ENCODE assay signal across 8 cellular contexts in the genomic region with DNA sequence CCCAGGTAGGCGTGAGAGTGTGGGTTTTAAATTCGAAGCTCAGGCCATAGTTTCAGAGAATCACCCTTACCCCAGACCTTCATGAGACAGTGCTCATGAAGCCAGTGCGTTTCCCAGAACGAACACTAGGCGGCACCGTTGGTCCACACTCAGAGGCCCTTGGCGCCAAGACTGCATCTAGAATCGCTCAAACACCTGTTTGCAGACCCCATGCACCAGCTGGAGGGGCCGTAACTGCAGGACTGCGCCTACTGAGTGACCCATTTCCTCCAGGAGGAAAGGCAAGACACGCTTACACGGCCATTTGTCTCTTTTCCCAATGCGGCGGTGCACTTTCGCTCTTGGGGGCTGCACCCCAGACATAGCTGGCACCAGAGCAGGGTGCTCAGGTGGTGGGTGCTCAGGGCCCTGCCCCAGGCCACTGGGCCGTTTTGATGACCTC. TPM values are rescaled to one million over a fixed set of nuclear protein-coding genes. Genes with fewer than 3 reads are reported as not detected.
DNase-seq lines count a peak whose midpoint lies in the region; ATAC-seq and TF ChIP-seq lines count a peak whose summit lies in the region.

No MANE protein-coding gene starts in this region.

- H3K27me3 ChIP-seq in AG04450 (ENCODE audit: control insufficient read depth, insufficient read depth, low read length) (peaks cover 10% of the 10 kb centered on the region), NT2/D1 (ENCODE audit: insufficient read depth, insufficient read length) (no peaks in the 10 kb centered on the region)

- H3K9me3 Mint-ChIP-seq in activated CD8-positive, alpha-beta memory T cell treated with anti-CD3 and anti-CD28 coated beads, Interleukin-2, amount 10 ng/mL, durations not matched to agents 7 days and 5 days (ENCODE audit: low read depth) = no peaks in the 10 kb centered on the region
- H3K9me3 Mint-ChIP-seq in naive B cell = peaks cover 0 to 2% (median 0%) of the 10 kb centered on the region in 7 donors

- no peak overlapping the region for H3K4me3 Mint-ChIP-seq in activated CD8-positive, alpha-beta memory T cell treated with anti-CD3 and anti-CD28 coated beads, Interleukin-2, amount 10 ng/mL, durations not matched to agents 7 days and 5 days
- no peak overlapping the region for H3K4me3 Mint-ChIP-seq in naive B cell

- H3K9me3 ChIP-seq in AG04450 (ENCODE audit: control insufficient read depth, insufficient read depth, low read length) (no peaks in the 10 kb centered on the region), NT2/D1 (ENCODE audit: insufficient read depth, low read length) (no peaks in the 10 kb centered on the region)

- DNase-seq in AG04450 (ENCODE audit: low read depth, low spot score) (peak; percentile 30), HS-27A (ENCODE audit: low read depth) (peak; percentile 24), NT2/D1 (ENCODE audit: low read depth, low spot score) (peak; percentile 76), epidermal melanocyte (ENCODE audit: insufficient read length, low spot score) (peak; percentile 58), naive B cell (peak; percentile 58)
- peak; percentile 92 for DNase-seq in activated CD8-positive, alpha-beta memory T cell treated with anti-CD3 and anti-CD28 coated beads, Interleukin-2, amount 10 ng/mL, durations not matched to agents 7 days and 5 days
- DNase-seq in stimulated activated CD8-positive, alpha-beta memory T cell treated with anti-CD3 and anti-CD28 coated beads, Interleukin-7, amount 100 ng/mL, for 48 hours (ENCODE audit: extremely low read depth in 1 of 2, low read depth in 1 of 2) = peak; percentile 50 to 64

- no peaks in the 10 kb centered on the region for H3K36me3 ChIP-seq in NT2/D1 (ENCODE audit: insufficient read depth, insufficient read length, low read length)

- peaks cover 8% of the 10 kb centered on the region for H3K4me1 ChIP-seq in NT2/D1 (ENCODE audit: insufficient read depth, insufficient read length)

- H3K27me3 Mint-ChIP-seq in activated CD8-positive, alpha-beta memory T cell treated with anti-CD3 and anti-CD28 coated beads, Interleukin-2, amount 10 ng/mL, durations not matched to agents 7 days and 5 days = no peaks in the 10 kb centered on the region
- H3K27me3 Mint-ChIP-seq in naive B cell = no peaks in the 10 kb centered on the region

- TF ChIP-seq CTCF in AG04450 (IDR thresholded peaks at IDR 0.05; ENCODE audit: low read depth, low read length) = peak; percentile 97

- peak overlapping the region; percentile 91 for H3K27ac Mint-ChIP-seq in activated CD8-positive, alpha-beta memory T cell treated with anti-CD3 and anti-CD28 coated beads, Interleukin-2, amount 10 ng/mL, durations not matched to agents 7 days and 5 days
- H3K27ac Mint-ChIP-seq in naive B cell = peak overlapping the region in 4 of 6 donors; percentile 32 to 57 (median 48)

- peaks cover 24% of the 10 kb centered on the region for H3K36me3 Mint-ChIP-seq in activated CD8-positive, alpha-beta memory T cell treated with anti-CD3 and anti-CD28 coated beads, Interleukin-2, amount 10 ng/mL, durations not matched to agents 7 days and 5 days
- H3K36me3 Mint-ChIP-seq in naive B cell = no peaks in the 10 kb centered on the region

- ATAC-seq in GM18858 (IDR thresholded peaks at IDR 0.05; ENCODE audit: unreplicated experiment) (peak; percentile 57), naive B cell (ENCODE audit: low read depth in 2 of 2) (peak; percentile 76 to 95)
- peak; percentile 70 for ATAC-seq in activated CD8-positive, alpha-beta memory T cell treated with anti-CD3 and anti-CD28 coated beads, Interleukin-2, amount 10 ng/mL, durations not matched to agents 7 days and 5 days

- no peak overlapping the region for H3K27ac ChIP-seq in AG04450 (ENCODE audit: low read depth, low read length)

- no peak overlapping the region for H3K4me3 ChIP-seq in AG04450 (ENCODE audit: low read depth, low read length)
- no peak overlapping the region for H3K4me3 ChIP-seq in NT2/D1 (ENCODE audit: insufficient read length, low read depth)

- no peak overlapping the region for H3K9ac ChIP-seq in NT2/D1 (ENCODE audit: insufficient read length, low read depth)

- H3K4me1 Mint-ChIP-seq in activated CD8-positive, alpha-beta memory T cell treated with anti-CD3 and anti-CD28 coated beads, Interleukin-2, amount 10 ng/mL, durations not matched to agents 7 days and 5 days = peaks cover 61% of the 10 kb centered on the region
- peaks cover 14 to 26% (median 18%) of the 10 kb centered on the region in 3 donors for H3K4me1 Mint-ChIP-seq in naive B cell

- POLR2A ChIA-PET in AG04450 (lab: Yijun Ruan, JAX) = no interaction called here

- CTCF ChIA-PET in AG04450 (lab: Charles Lee) = interaction anchor here (0.5 to 5.1 kb wide), 36 partner anchors 9 to 423 kb away, joined by 3 to 93 read pairs (median 5); a partner anchor contains a TSS
- CTCF ChIA-PET in activated CD8-positive, alpha-beta memory T cell treated with anti-CD3 and anti-CD28 coated beads, Interleukin-2, amount 10 ng/mL, durations not matched to agents 7 days and 5 days (lab: Charles Lee) = interaction anchor here (0.6 to 27.4 kb wide), 47 partner anchors 11 to 673 kb away, joined by 3 to 559 read pairs (median 5); a partner anchor contains a TSS

RNA-seq across cellular contexts. Expression of a gene that starts 34.0 kb away (rescaled TPM):
- polyA plus RNA-seq in AG04450 (2011; rRNA removed) (not detected in 2 replicates), naive B cell (ENCODE audit: low read depth in 6 of 6) (10 to 100 TPM; 15.2 to 36.4 (median 18.9) TPM)
- not detected in 2 replicates for polyA minus RNA-seq in AG04450 (2011; rRNA and poly(A)+ RNA removed)
- 10 to 100 TPM; 34.4 to 47.9 TPM for total RNA-seq in activated CD8-positive, alpha-beta memory T cell treated with anti-CD3 and anti-CD28 coated beads, Interleukin-2, amount 10 ng/mL, durations not matched to agents 7 days and 5 days

RNA-seq across cellular contexts. Expression of a gene that starts 40.1 kb away (rescaled TPM):
- polyA plus RNA-seq in AG04450 (2011; rRNA removed) = 7.1 and 8.3 TPM in 2 replicates
- polyA minus RNA-seq in AG04450 (2011; rRNA and poly(A)+ RNA removed) = 3.5 and 5.7 TPM in 2 replicates
- total RNA-seq in activated CD8-positive, alpha-beta memory T cell treated with anti-CD3 and anti-CD28 coated beads, Interleukin-2, amount 10 ng/mL, durations not matched to agents 7 days and 5 days = 10 to 100 TPM; 19.7 to 20.2 TPM
- polyA plus RNA-seq in naive B cell (ENCODE audit: low read depth in 6 of 6) = 10 to 100 TPM in 2 of 6 donors, 1 to 10 TPM in 4; 3.8 to 13.8 (median 9.3) TPM

RNA-seq across cellular contexts. Expression of a gene that starts 52.0 kb away (rescaled TPM):
- polyA plus RNA-seq in AG04450 (2011; rRNA removed) (1.6 and 2.1 TPM in 2 replicates), naive B cell (ENCODE audit: low read depth in 6 of 6) (under 1 TPM in 5 of 6 donors, not detected in 1; 0.17 to 0.72 (median 0.65) TPM)
- 2.6 and 3.3 TPM in 2 replicates for polyA minus RNA-seq in AG04450 (2011; rRNA and poly(A)+ RNA removed)
- 10 to 100 TPM in 1 of 2 experiments, 1 to 10 TPM in 1; 7.3 to 19.9 TPM for total RNA-seq in activated CD8-positive, alpha-beta memory T cell treated with anti-CD3 and anti-CD28 coated beads, Interleukin-2, amount 10 ng/mL, durations not matched to agents 7 days and 5 days

Comparison
In these comparisons a context has a peak if more than half of its experiments do, and no peak if none do; other contexts are left out.
1. DNase-seq: peak in every context shown above with its lines; median percentile 92 in activated CD8-positive, alpha-beta memory T cell treated with anti-CD3 and anti-CD28 coated beads, Interleukin-2, amount 10 ng/mL, durations not matched to agents 7 days and 5 days; 76 in NT2/D1; 58 in epidermal melanocyte; 58 in naive B cell; 57 in stimulated activated CD8-positive, alpha-beta memory T cell treated with anti-CD3 and anti-CD28 coated beads, Interleukin-7, amount 100 ng/mL, for 48 hours; 30 in AG04450; 24 in HS-27A.
2. RNA of a gene that starts 34.0 kb away (polyA plus RNA-seq): 15.2 to 36.4 TPM in naive B cell; not detected in AG04450; every median in the first group is over 10 times any median in the second.
3. Peak in every context shown above with its lines, with median percentiles within 50 percentile points of each other: ATAC-seq.